8 cellular contexts compared by ENCODE assay signal in genomic region chr15:99442268-99442897, GRCh38.
DNase-seq lines count a peak whose midpoint lies in the region; ATAC-seq and TF ChIP-seq lines count a peak whose summit lies in the region.

No MANE protein-coding gene starts in this region.

- H3K27me3 ChIP-seq in prostate gland (replicated peaks; ENCODE audit: insufficient read depth) = no peaks in the 10 kb centered on the region

- H3K27ac ChIP-seq in prostate gland = no peak overlapping the region

- no peak for TF ChIP-seq POLR2A in prostate gland (IDR thresholded peaks at IDR 0.05)

- no peaks in the 10 kb centered on the region for H3K9me3 ChIP-seq in prostate gland

- intact Hi-C loops in prostate gland (cut with DNase I) = no loop called here

- DNase-seq in EH (ENCODE audit: low read depth) = peak; percentile 96
- DNase-seq in SW480 (ENCODE audit: low spot score) = peak; percentile 41
- peak; percentile 96 for DNase-seq in fibroblast of peridontal ligament (ENCODE audit: extremely low read depth)
- DNase-seq in prostate gland (ENCODE audit: low spot score) = peak; percentile 21
- DNase-seq in NCI-H1417 (lab: John Stamatoyannopoulos, UW) = no peak
- no peak for DNase-seq in inferior parietal cortex (ENCODE audit: extremely low spot score)
- no peak for DNase-seq in stimulated activated CD4-positive, alpha-beta T cell treated with anti-CD3 and anti-CD28 coated beads, Interleukin-15, amount 100 ng/mL, for 24 hours

- H3K4me1 ChIP-seq in prostate gland (replicated peaks) = no peaks in the 10 kb centered on the region

- no peak for TF ChIP-seq CTCF in prostate gland (IDR thresholded peaks at IDR 0.05)

- WGBS in prostate gland = 24% methylated on average over 13 of the region's 13 CpGs

- no peaks in the 10 kb centered on the region for H3K36me3 ChIP-seq in prostate gland

- ATAC-seq in GM18909 (IDR thresholded peaks at IDR 0.05; ENCODE audit: poor library complexity, unreplicated experiment) = no peak

- no peak overlapping the region for H3K4me3 ChIP-seq in prostate gland

Comparison
In these comparisons a context has a peak if more than half of its experiments do, and no peak if none do; other contexts are left out.
1. DNase-seq: peak in EH (single experiment), SW480 (single experiment), fibroblast of peridontal ligament (single experiment) and prostate gland (single experiment); none in NCI-H1417 (0 of 3), inferior parietal cortex (single experiment) and stimulated activated CD4-positive, alpha-beta T cell treated with anti-CD3 and anti-CD28 coated beads, Interleukin-15, amount 100 ng/mL, for 24 hours (single experiment).